ENCODE assay signal across 8 cellular contexts in the genomic region with DNA sequence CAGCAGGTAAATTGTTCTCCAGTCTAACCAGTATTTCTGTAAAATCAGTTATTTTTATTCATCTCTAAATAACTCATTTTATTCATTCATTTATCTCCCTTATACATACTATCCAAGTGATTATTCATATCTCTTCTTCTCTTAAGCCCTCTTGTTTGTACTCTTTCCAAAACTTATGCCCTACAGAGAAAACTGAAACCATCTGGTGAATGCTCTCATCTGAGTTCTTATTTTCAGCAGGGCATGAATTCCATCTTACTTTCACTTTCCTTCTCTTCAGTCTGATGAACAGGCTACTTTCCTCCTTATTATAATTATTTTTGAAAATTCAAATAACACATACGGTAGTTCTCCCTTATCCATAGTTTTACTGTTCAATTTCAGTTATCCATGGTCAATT.
DNase-seq lines count a peak whose midpoint lies in the region; ATAC-seq and TF ChIP-seq lines count a peak whose summit lies in the region.

No MANE protein-coding gene starts in this region.

- peak overlapping the region; percentile 64 for H3K4me3 ChIP-seq in GM23248
- peak overlapping the region in 1 of 2 experiments; percentile 55 for H3K4me3 ChIP-seq in mesenchymal stem cell (ENCODE audit: insufficient read depth in 1 of 2, low read depth in 1 of 2, low read length in 2 of 2)
- no peak overlapping the region for H3K4me3 ChIP-seq in gastrocnemius medialis
- H3K4me3 ChIP-seq in suprapubic skin: no peak overlapping the region

- WGBS in GM23248 (ENCODE audit: low coverage in 1 of 2, low lambda C conversion rate in 2 of 2, missing lambda C conversion rate in 2 of 2), 2 experiments: 48 to 59% methylated on average over 1 of the region's 1 CpG
- WGBS in mesenchymal stem cell: no CpG with 5 or more reads among the region's 1 CpG
- 37% methylated on average over 1 of the region's 1 CpG for WGBS in suprapubic skin

- no peak overlapping the region for H3K14ac ChIP-seq in mesenchymal stem cell (ENCODE audit: low read length in 2 of 2)

- no peaks in the 10 kb centered on the region for H3F3A ChIP-seq in GM23248 (ENCODE audit: insufficient read depth)

- TF ChIP-seq CTCF in GM13977 (IDR thresholded peaks at IDR 0.05; ENCODE audit: extremely low read depth, insufficient read depth, missing control alignments) (no peak), gastrocnemius medialis (IDR thresholded peaks at IDR 0.05 in 4 of 5, conservative IDR thresholded peaks at IDR 0.05 in 1 of 5) (no peak), suprapubic skin (IDR thresholded peaks at IDR 0.05) (no peak)

- H2AFZ ChIP-seq in GM23248 (peak overlapping the region; percentile 64), mesenchymal stem cell (ENCODE audit: low read depth, low read length) (no peak overlapping the region)

- TF ChIP-seq POLR2A in gastrocnemius medialis (IDR thresholded peaks at IDR 0.05) (no peak), suprapubic skin (IDR thresholded peaks at IDR 0.05) (no peak)

- peak overlapping the region; percentile 84 for H3K4me2 ChIP-seq in GM23248 (ENCODE audit: unreplicated experiment)
- H3K4me2 ChIP-seq in mesenchymal stem cell (ENCODE audit: low read length, poor library complexity, severe bottlenecking): no peak overlapping the region

- no peak overlapping the region for H4K91ac ChIP-seq in mesenchymal stem cell (ENCODE audit: low read length)

- H3K79me1 ChIP-seq in mesenchymal stem cell (replicated peaks; ENCODE audit: low read length, poor library complexity, severe bottlenecking): peaks cover 2% of the 10 kb centered on the region

- no peak overlapping the region for H4K8ac ChIP-seq in mesenchymal stem cell (ENCODE audit: low read length)

- no peak for TF ChIP-seq EP300 in suprapubic skin (IDR thresholded peaks at IDR 0.05)

- H3K4me1 Mint-ChIP-seq in T-helper 1 cell treated with Interleukin-12 subunit alpha and Interleukin-12 subunit beta and Interleukin-4 antibody, amounts not matched to agents 30 μg/mL and 1 μg/mL, for 36 hours (ENCODE audit: low read depth): peaks cover 25% of the 10 kb centered on the region

- H3K36me3 Mint-ChIP-seq in T-helper 1 cell treated with Interleukin-12 subunit alpha and Interleukin-12 subunit beta and Interleukin-4 antibody, amounts not matched to agents 30 μg/mL and 1 μg/mL, for 36 hours (ENCODE audit: low read depth): no peaks in the 10 kb centered on the region

- no peaks in the 10 kb centered on the region for H4K20me1 ChIP-seq in GM23248 (ENCODE audit: insufficient read depth)

- H3K23ac ChIP-seq in mesenchymal stem cell (ENCODE audit: low read length in 2 of 2): no peak overlapping the region

- H3K9me2 ChIP-seq in GM23248 (ENCODE audit: insufficient read depth): no peaks in the 10 kb centered on the region

- H3K9ac ChIP-seq in GM23248: peak overlapping the region; percentile 50
- H3K9ac ChIP-seq in mesenchymal stem cell (ENCODE audit: low read length): peak overlapping the region; percentile 54

- 0 out of 2 replicates have a peak, but pooled peaks cover 3% of the 10 kb centered on the region for H3K4me1 ChIP-seq in GM23248 (ENCODE audit: insufficient read depth)
- H3K4me1 ChIP-seq in mesenchymal stem cell (ENCODE audit: control insufficient read depth, insufficient read depth, low read depth, low read length): no peaks in the 10 kb centered on the region
- peaks cover 6 to 11% of the 10 kb centered on the region in 2 donors for H3K4me1 ChIP-seq in gastrocnemius medialis
- H3K4me1 ChIP-seq in suprapubic skin: peaks cover 18% of the 10 kb centered on the region

- no peaks in the 10 kb centered on the region for H3K9me3 ChIP-seq in GM23248 (ENCODE audit: low read depth)
- no peaks in the 10 kb centered on the region for H3K9me3 ChIP-seq in mesenchymal stem cell (ENCODE audit: control insufficient read depth, low read length)
- H3K9me3 ChIP-seq in gastrocnemius medialis: no peaks in the 10 kb centered on the region
- H3K9me3 ChIP-seq in suprapubic skin: no peaks in the 10 kb centered on the region

- no peak overlapping the region for H2BK15ac ChIP-seq in mesenchymal stem cell (ENCODE audit: low read depth, poor library complexity, severe bottlenecking)

- no peaks in the 10 kb centered on the region for H3K27me3 Mint-ChIP-seq in T-helper 1 cell treated with Interleukin-12 subunit alpha and Interleukin-12 subunit beta and Interleukin-4 antibody, amounts not matched to agents 30 μg/mL and 1 μg/mL, for 36 hours (ENCODE audit: low read depth)

- H2BK12ac ChIP-seq in mesenchymal stem cell (ENCODE audit: low read length in 2 of 2): no peak overlapping the region

- no peak overlapping the region for H2BK5ac ChIP-seq in mesenchymal stem cell (ENCODE audit: low read depth, low read length, poor library complexity, severe bottlenecking)

- H2BK120ac ChIP-seq in mesenchymal stem cell (ENCODE audit: low read depth, low read length): no peak overlapping the region

- H3K27ac ChIP-seq in GM23248: peak overlapping the region; percentile 6; the same call in 1 of the 2 replicates
- no peak overlapping the region for H3K27ac ChIP-seq in mesenchymal stem cell (ENCODE audit: low read length, poor library complexity, severe bottlenecking)
- no peak overlapping the region for H3K27ac ChIP-seq in gastrocnemius medialis
- H3K27ac ChIP-seq in suprapubic skin: no peak overlapping the region

- peak overlapping the region; percentile 8 for H3K4me3 Mint-ChIP-seq in T-helper 1 cell treated with Interleukin-12 subunit alpha and Interleukin-12 subunit beta and Interleukin-4 antibody, amounts not matched to agents 30 μg/mL and 1 μg/mL, for 36 hours

- H3K27me3 ChIP-seq in GM23248 (replicated peaks; ENCODE audit: insufficient read depth) (no peaks in the 10 kb centered on the region), mesenchymal stem cell (ENCODE audit: control insufficient read depth in 1 of 2, insufficient read depth in 1 of 2, low read length in 2 of 2) (no peaks in the 10 kb centered on the region), gastrocnemius medialis (no peaks in the 10 kb centered on the region), suprapubic skin (no peaks in the 10 kb centered on the region)

- H3K18ac ChIP-seq in mesenchymal stem cell (ENCODE audit: low read depth in 1 of 2, low read length in 2 of 2): no peak overlapping the region

- DNase-seq in GM03348 (ENCODE audit: low spot score) (peak; percentile 52), GM23248 (peak; percentile 65), mesenchymal stem cell (peak; percentile 52), GM13977 (ENCODE audit: low spot score) (no peak), gastrocnemius medialis (no peak), suprapubic skin (ENCODE audit: low spot score in 2 of 2) (no peak)

- no peaks in the 10 kb centered on the region for H3K9me3 Mint-ChIP-seq in T-helper 1 cell treated with Interleukin-12 subunit alpha and Interleukin-12 subunit beta and Interleukin-4 antibody, amounts not matched to agents 30 μg/mL and 1 μg/mL, for 36 hours

- H3K4ac ChIP-seq in mesenchymal stem cell (ENCODE audit: low read depth in 1 of 2, low read length in 2 of 2): no peak overlapping the region

- ATAC-seq in HG02571 (IDR thresholded peaks at IDR 0.05; ENCODE audit: unreplicated experiment) (no peak), gastrocnemius medialis (no peak)

- in situ Hi-C loops in GM23248 (cut with MboI): no loop called here
- in situ Hi-C loops in GM13977 (cut with MboI; ENCODE audit: low pct_unique_long_range_greater_than_20kb, low sequenced_read_pairs, unreplicated experiment): no loop called here
- in situ Hi-C loops in gastrocnemius medialis (cut with MboI; ENCODE audit: low sequenced_read_pairs in 4 of 4): no loop called here

- no peak overlapping the region for H2AK5ac ChIP-seq in mesenchymal stem cell (ENCODE audit: low read length, severe bottlenecking)

- intact Hi-C loops in gastrocnemius medialis (cut with DNase I; ENCODE audit: low total_unique reads): no loop called here

- no peak overlapping the region for H3K27ac Mint-ChIP-seq in T-helper 1 cell treated with Interleukin-12 subunit alpha and Interleukin-12 subunit beta and Interleukin-4 antibody, amounts not matched to agents 30 μg/mL and 1 μg/mL, for 36 hours

- H3K79me2 ChIP-seq in GM23248 (ENCODE audit: insufficient read depth): peaks cover 6% of the 10 kb centered on the region; the same call in 1 of the 2 replicates

- H3K36me3 ChIP-seq in GM23248 (ENCODE audit: low read depth) (peaks cover 13% of the 10 kb centered on the region; the same call in 1 of the 2 replicates), mesenchymal stem cell (ENCODE audit: control insufficient read depth in 1 of 2, insufficient read depth in 2 of 2, low read depth in 1 of 2, low read length in 2 of 2) (peaks cover 0 to 38% of the 10 kb centered on the region in 2 experiments), gastrocnemius medialis (peaks cover 0 to 10% of the 10 kb centered on the region in 2 donors), suprapubic skin (peaks cover 17% of the 10 kb centered on the region)

Comparison
In these comparisons a context has a peak if more than half of its experiments do, and no peak if none do; other contexts are left out.
1. DNase-seq: peak in GM03348 (single experiment), GM23248 (single experiment) and mesenchymal stem cell (single experiment); none in GM13977 (single experiment), gastrocnemius medialis (0 of 2) and suprapubic skin (0 of 2).